In genomic region chr18:58937204-58937603, GRCh38 we compare ENCODE assay signal across 11 cellular contexts.
DNase-seq lines count a peak whose midpoint lies in the region; ATAC-seq, FAIRE-seq and TF ChIP-seq lines count a peak whose summit lies in the region.
"Had no signal": no experiment of that assay in that cellular context is flagged by ENCODE, and none has a peak within 500 bp of the region (broad histone marks: within the 10 kb centered on the region; RNA-seq: fewer than 3 reads in every experiment).

No MANE protein-coding gene starts in this region.

- ATAC-seq in lower lobe of right lung: no peak
- ATAC-seq: K562 had no signal

- intact Hi-C loops in lower lobe of right lung (cut with DNase I) (no loop called here), vagina (cut with DNase I) (loop anchor here (10.0 kb wide), 1 partner anchor 1372 kb away; no protein-coding TSS in a partner anchor)

- H3K27ac ChIP-seq in lower lobe of right lung (peak overlapping the region; percentile 2), vagina (no peak overlapping the region)

- no peak for TF ChIP-seq CTCF in lower lobe of right lung (IDR thresholded peaks at IDR 0.05)
- TF ChIP-seq CTCF in vagina (IDR thresholded peaks at IDR 0.05): no peak

- TF ChIP-seq POLR2A in vagina (IDR thresholded peaks at IDR 0.05): no peak

- FAIRE-seq in frontal cortex (lab: Jason Lieb, UNC): no peak
- FAIRE-seq: K562 had no signal

- peaks cover 13% of the 10 kb centered on the region for H3K4me1 ChIP-seq in lower lobe of right lung
- no peaks in the 10 kb centered on the region for H3K4me1 ChIP-seq in vagina

- H3K4me3 ChIP-seq in lower lobe of right lung (no peak overlapping the region), vagina (no peak overlapping the region)
- H3K4me3 ChIP-seq: K562 had no signal

- in situ Hi-C loops in G401 (cut with HindIII; ENCODE audit: low sequenced_read_pairs): no loop called here

- no peaks in the 10 kb centered on the region for H3K27me3 ChIP-seq in lower lobe of right lung (ENCODE audit: low read depth)
- no peaks in the 10 kb centered on the region for H3K27me3 ChIP-seq in vagina

- DNase-seq in AG20443 (ENCODE audit: low spot score) (peak; percentile 34), MV-4-11 (lab: John Stamatoyannopoulos, UW) (peak; percentile 89), brain pericyte (ENCODE audit: low read depth, low spot score) (peak; percentile 17), lower lobe of right lung (no peak), frontal cortex (ENCODE audit: low spot score in 2 of 2) (no peak), vagina (ENCODE audit: extremely low spot score in 2 of 2) (no peak), amniotic stem cell (lab: John Stamatoyannopoulos, UW) (no peak), G401 (ENCODE audit: low spot score) (no peak)
- DNase-seq: activated CD8-positive, alpha-beta memory T cell treated with anti-CD3 and anti-CD28 coated beads for 24 hours; stimulated activated CD4-positive, alpha-beta T cell treated with anti-CD3 and anti-CD28 coated beads, Interleukin-4, amount 100 ng/mL, for 4 hours had no signal

- H3K9me3 ChIP-seq in lower lobe of right lung: no peaks in the 10 kb centered on the region
- no peaks in the 10 kb centered on the region for H3K9me3 ChIP-seq in vagina

- H3K36me3 ChIP-seq in lower lobe of right lung (peaks cover 20% of the 10 kb centered on the region), vagina (peaks cover 0 to 22% of the 10 kb centered on the region in 2 donors)

Comparison
In these comparisons a context has a peak if more than half of its experiments do, and no peak if none do; other contexts are left out.
1. DNase-seq: peak in AG20443 (single experiment), MV-4-11 (single experiment) and brain pericyte (single experiment); none in lower lobe of right lung (single experiment), frontal cortex (0 of 2), vagina (0 of 2), amniotic stem cell (single experiment) and G401 (single experiment).